ENCODE assay signal across 10 cellular contexts in genomic region chr1:222583079-222583478, GRCh38. TPM values are rescaled to one million over a fixed set of nuclear protein-coding genes. Genes with fewer than 3 reads are reported as not detected.
DNase-seq lines count a peak whose midpoint lies in the region; ATAC-seq and TF ChIP-seq lines count a peak whose summit lies in the region.
"Had no signal": no experiment of that assay in that cellular context is flagged by ENCODE, and none has a peak within 500 bp of the region (broad histone marks: within the 10 kb centered on the region; RNA-seq: fewer than 3 reads in every experiment).

No MANE protein-coding gene starts in this region.

- peaks cover 14% of the 10 kb centered on the region; the same call in 1 of the 2 replicates for H4K20me1 ChIP-seq in BLaER1

- H3K4me1 ChIP-seq in BLaER1 (peaks cover 36% of the 10 kb centered on the region), Caco-2 (peaks cover 16% of the 10 kb centered on the region), thyroid gland (peaks cover 14 to 34% of the 10 kb centered on the region in 2 donors)
- no peaks in the 10 kb centered on the region for H3K4me1 ChIP-seq in CD8-positive, alpha-beta memory T cell (ENCODE audit: insufficient read depth, low read length)

- peak overlapping the region in 1 of 7 donors; percentile 76 for H3K4me3 Mint-ChIP-seq in CD8-positive, alpha-beta memory T cell
- no peak overlapping the region for H3K4me3 Mint-ChIP-seq in Caco-2 (ENCODE audit: unreplicated experiment)
- H3K4me3 Mint-ChIP-seq: activated CD4-positive, alpha-beta T cell treated with anti-CD3 and anti-CD28 coated beads for 36 hours had no signal

- CTCF ChIA-PET in CD8-positive, alpha-beta memory T cell (lab: Charles Lee): no interaction called here
- CTCF ChIA-PET in Caco-2 (lab: Charles Lee): no interaction called here

- TF ChIP-seq CTCF in Caco-2 (IDR thresholded peaks at IDR 0.05; ENCODE audit: insufficient read depth in 1 of 2, low read depth in 1 of 2, low read length in 1 of 2, severe bottlenecking in 1 of 2, unreplicated experiment in 1 of 2): no peak
- TF ChIP-seq CTCF in thyroid gland (IDR thresholded peaks at IDR 0.05): no peak

- ATAC-seq in GM19372 (IDR thresholded peaks at IDR 0.05; ENCODE audit: low read depth, unreplicated experiment) (peak; percentile 92), HG03025 (IDR thresholded peaks at IDR 0.05; ENCODE audit: low FRiP score, unreplicated experiment) (peak; percentile 95)
- ATAC-seq: activated CD4-positive, alpha-beta T cell treated with anti-CD3 and anti-CD28 coated beads for 36 hours had no signal

- no peaks in the 10 kb centered on the region for H3K9me3 Mint-ChIP-seq in CD8-positive, alpha-beta memory T cell
- H3K9me3 Mint-ChIP-seq in Caco-2 (ENCODE audit: unreplicated experiment): no peaks in the 10 kb centered on the region

- no peak for TF ChIP-seq POLR2A in thyroid gland (IDR thresholded peaks at IDR 0.05)

- H3K4me1 Mint-ChIP-seq in CD8-positive, alpha-beta memory T cell: peaks cover 24 to 39% (median 29%) of the 10 kb centered on the region in 3 donors
- H3K4me1 Mint-ChIP-seq in Caco-2 (ENCODE audit: low read depth, unreplicated experiment): peaks cover 14% of the 10 kb centered on the region

- DNase-seq in NOMO-1 treated with dmso at 0.1 percent for 144 hours (lab: John Stamatoyannopoulos, UW; ENCODE audit: unreplicated experiment) (peak; percentile 77), NCI-H748 (lab: John Stamatoyannopoulos, UW; ENCODE audit: unreplicated experiment) (no peak), Caco-2 (no peak), thyroid gland (no peak)
- DNase-seq in CD8-positive, alpha-beta memory T cell: no peak
- DNase-seq: activated CD4-positive, alpha-beta T cell treated with anti-CD3 and anti-CD28 coated beads for 36 hours had no signal

- H3K36me3 Mint-ChIP-seq in CD8-positive, alpha-beta memory T cell: peaks cover 5 to 68% (median 18%) of the 10 kb centered on the region in 3 donors
- H3K36me3 Mint-ChIP-seq in Caco-2 (ENCODE audit: insufficient read depth, unreplicated experiment): peaks cover 47% of the 10 kb centered on the region

- POLR2A ChIA-PET in CD8-positive, alpha-beta memory T cell (lab: Charles Lee): no interaction called here
- POLR2A ChIA-PET in Caco-2 (lab: Charles Lee): no interaction called here

- H3K4me3 ChIP-seq in BLaER1 (peak overlapping the region; percentile 40; the same call in 1 of the 2 replicates), Caco-2 (ENCODE audit: low read depth, low read length) (no peak overlapping the region), thyroid gland (replicated peaks in 1 of 3) (no peak overlapping the region)
- H3K4me3 ChIP-seq in CD8-positive, alpha-beta memory T cell (ENCODE audit: low read length): no peak overlapping the region
- H3K4me3 ChIP-seq: cardiac muscle cell had no signal

- BruUV-seq in Caco-2 (replicated peaks; lab: Mats Ljungman, UMichigan): no TSS peak

- H3K9me3 ChIP-seq in BLaER1 (no peaks in the 10 kb centered on the region), Caco-2 (no peaks in the 10 kb centered on the region), thyroid gland (no peaks in the 10 kb centered on the region)
- no peaks in the 10 kb centered on the region for H3K9me3 ChIP-seq in CD8-positive, alpha-beta memory T cell (ENCODE audit: low read length)

- H3K9ac ChIP-seq in BLaER1: no peak overlapping the region

- H3K27ac Mint-ChIP-seq in CD8-positive, alpha-beta memory T cell: peak overlapping the region in 1 of 8 donors; percentile 88
- no peak overlapping the region for H3K27ac Mint-ChIP-seq in Caco-2 (ENCODE audit: unreplicated experiment)
- H3K27ac Mint-ChIP-seq: activated CD4-positive, alpha-beta T cell treated with anti-CD3 and anti-CD28 coated beads for 36 hours had no signal

- peak overlapping the region; percentile 76 for H3K4me2 ChIP-seq in BLaER1

- H3K36me3 ChIP-seq in BLaER1 (peaks cover 67% of the 10 kb centered on the region), Caco-2 (ENCODE audit: control insufficient read depth, insufficient read depth, low read length) (no peaks in the 10 kb centered on the region), thyroid gland (no peaks in the 10 kb centered on the region)
- peaks cover 23% of the 10 kb centered on the region for H3K36me3 ChIP-seq in CD8-positive, alpha-beta memory T cell (ENCODE audit: insufficient read depth, low read length)

- 82 to 88% methylated on average over 5 of the region's 5 CpGs for WGBS in thyroid gland, 2 donors

- no peaks in the 10 kb centered on the region for H3K27me3 Mint-ChIP-seq in CD8-positive, alpha-beta memory T cell
- H3K27me3 Mint-ChIP-seq in Caco-2 (ENCODE audit: insufficient read depth, unreplicated experiment): no peaks in the 10 kb centered on the region
- H3K27me3 Mint-ChIP-seq: activated CD4-positive, alpha-beta T cell treated with anti-CD3 and anti-CD28 coated beads for 36 hours had no signal

- no peaks in the 10 kb centered on the region for H3K27me3 ChIP-seq in BLaER1
- no peaks in the 10 kb centered on the region for H3K27me3 ChIP-seq in CD8-positive, alpha-beta memory T cell (ENCODE audit: insufficient read depth, low read length, poor library complexity, severe bottlenecking)
- no peaks in the 10 kb centered on the region for H3K27me3 ChIP-seq in Caco-2 (replicated peaks; ENCODE audit: control insufficient read depth, insufficient read depth, low read length)
- H3K27me3 ChIP-seq in thyroid gland: no peaks in the 10 kb centered on the region
- H3K27me3 ChIP-seq: cardiac muscle cell had no signal

- H3K27ac ChIP-seq in BLaER1 (peak overlapping the region; percentile 53), thyroid gland (no peak overlapping the region)
- H3K27ac ChIP-seq in CD8-positive, alpha-beta memory T cell (ENCODE audit: low read depth, low read length): no peak overlapping the region
- H3K27ac ChIP-seq: cardiac muscle cell had no signal

- intact Hi-C loops in Caco-2 (cut with micrococcal nuclease; ENCODE audit: unreplicated experiment) (no loop called here), thyroid gland (cut with DNase I) (no loop called here)

RNA-seq across cellular contexts. Expression of gene TAF1A, which starts 6.7 kb away (rescaled TPM):
- 10 to 100 TPM; 21.3 to 22.9 TPM for total RNA-seq in CD8-positive, alpha-beta memory T cell
- polyA plus RNA-seq in CD8-positive, alpha-beta memory T cell: 5.8 TPM
- 14.8 and 15.9 TPM in 2 replicates for total RNA-seq in Caco-2 (2022)
- total RNA-seq in thyroid gland: 10 to 100 TPM in 3 of 4 donors, 1 to 10 TPM in 1; 7.4 to 18.4 (median 15.0) TPM

RNA-seq across cellular contexts. Expression of gene MIA3, which starts 34.8 kb away (rescaled TPM):
- 10 to 100 TPM; 35.8 to 43.2 TPM for total RNA-seq in CD8-positive, alpha-beta memory T cell
- polyA plus RNA-seq in CD8-positive, alpha-beta memory T cell: 69.5 TPM
- total RNA-seq in Caco-2 (2022) (53.4 and 56.0 TPM in 2 replicates), thyroid gland (10 to 100 TPM; 58.0 to 96.3 (median 70.0) TPM)

RNA-seq across cellular contexts. Expression of gene HHIPL2, which starts 35.2 kb away (rescaled TPM):
- under 1 TPM; 0.28 to 0.29 TPM for total RNA-seq in CD8-positive, alpha-beta memory T cell
- not detected for polyA plus RNA-seq in CD8-positive, alpha-beta memory T cell
- 0.16 and 0.32 TPM in 2 replicates for total RNA-seq in Caco-2 (2022)
- total RNA-seq in thyroid gland: 1 to 10 TPM in 3 of 4 donors, under 1 TPM in 1; 0.78 to 4.3 (median 1.9) TPM
- total RNA-seq: cardiac muscle cell had no signal
